8 cellular contexts compared by ENCODE assay signal in the genomic region with DNA sequence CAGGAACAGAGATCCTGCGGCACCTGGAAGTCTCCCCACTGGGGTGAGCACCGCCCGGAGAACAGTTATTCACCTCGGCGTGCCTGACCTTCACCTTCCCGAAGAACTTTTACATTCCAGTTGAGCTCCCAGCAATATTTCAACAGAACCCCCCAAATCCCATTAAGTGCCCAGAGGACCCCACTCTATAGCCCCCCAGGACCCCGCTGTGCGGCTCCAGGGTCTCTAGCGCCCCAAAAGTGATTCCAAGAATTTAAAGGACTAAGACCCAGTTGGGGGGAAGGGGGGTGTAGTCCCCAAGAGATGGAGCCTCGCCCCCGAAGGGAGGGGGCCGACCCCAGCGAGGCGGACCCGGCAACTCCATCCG. TPM values are rescaled to one million over a fixed set of nuclear protein-coding genes. Genes with fewer than 3 reads are reported as not detected.
DNase-seq lines count a peak whose midpoint lies in the region; ATAC-seq, FAIRE-seq and TF ChIP-seq lines count a peak whose summit lies in the region.

No MANE protein-coding gene starts in this region.

- DNase-seq in HFFc6, result no peak
- DNase-seq in activated CD4-positive, alpha-beta memory T cell treated with anti-CD3 and anti-CD28 coated beads for 36 hours, result no peak
- peak in 1 of 3 donors; percentile 53 for DNase-seq in right cardiac atrium
- DNase-seq in spleen, result peak; percentile 77
- no peak for DNase-seq in NCI-H2227 treated with DMSO at 0.1 percent for 48 hours (lab: John Stamatoyannopoulos, UW)
- DNase-seq in NCI-H524 treated with DMSO at 0.1 percent for 48 hours (lab: John Stamatoyannopoulos, UW), result no peak
- no peak for DNase-seq in GM12891 (ENCODE audit: insufficient read length, low spot score)

- peak overlapping the region; percentile 99 for H3K4me3 Mint-ChIP-seq in HFFc6
- peak overlapping the region; percentile 98 for H3K4me3 Mint-ChIP-seq in activated CD4-positive, alpha-beta memory T cell treated with anti-CD3 and anti-CD28 coated beads for 36 hours

- H3K27me3 Mint-ChIP-seq in HFFc6 (ENCODE audit: insufficient read depth), result no peaks in the 10 kb centered on the region; the same call in 1 of the 2 replicates
- H3K27me3 Mint-ChIP-seq in activated CD4-positive, alpha-beta memory T cell treated with anti-CD3 and anti-CD28 coated beads for 36 hours, result no peaks in the 10 kb centered on the region

- CTCF ChIA-PET in activated CD4-positive, alpha-beta memory T cell treated with anti-CD3 and anti-CD28 coated beads for 36 hours (lab: Charles Lee), result interaction anchor here (1.0 to 7.0 kb wide), 17 partner anchors 21 to 220 kb away, joined by 3 to 106 read pairs (median 6); a partner anchor contains a TSS

- TF ChIP-seq CTCF in HFFc6 (IDR thresholded peaks at IDR 0.05) (peak; percentile 46), spleen (IDR thresholded peaks at IDR 0.05 in 8 of 11, conservative IDR thresholded peaks at IDR 0.05 in 3 of 11) (peak in 4 of 11 experiments; percentile 0 to 47 (median 24))

- peaks cover 7% of the 10 kb centered on the region; the same call in 1 of the 2 replicates for H3K36me3 Mint-ChIP-seq in HFFc6 (ENCODE audit: low read depth)
- peaks cover 18% of the 10 kb centered on the region for H3K36me3 Mint-ChIP-seq in activated CD4-positive, alpha-beta memory T cell treated with anti-CD3 and anti-CD28 coated beads for 36 hours

- ATAC-seq in right cardiac atrium, result no peak
- no peak for ATAC-seq in GM21737 (IDR thresholded peaks at IDR 0.05; ENCODE audit: unreplicated experiment)

- WGBS in right cardiac atrium, result under 1% methylated on average over 16 of the region's 16 CpGs
- 0 to 1% (median 0%) methylated on average over 9 to 16 of the region's 16 CpGs for WGBS in spleen, 5 donors

- peaks cover 0 to 39% (median 20%) of the 10 kb centered on the region in 6 donors for H3K36me3 ChIP-seq in spleen

- H3K27ac Mint-ChIP-seq in HFFc6, result peak overlapping the region; percentile 85
- peak overlapping the region; percentile 98 for H3K27ac Mint-ChIP-seq in activated CD4-positive, alpha-beta memory T cell treated with anti-CD3 and anti-CD28 coated beads for 36 hours

- H3K9me3 ChIP-seq in right cardiac atrium (ENCODE audit: control insufficient read depth, low read length), result no peaks in the 10 kb centered on the region
- no peaks in the 10 kb centered on the region for H3K9me3 ChIP-seq in spleen

- intact Hi-C loops in activated CD4-positive, alpha-beta memory T cell treated with anti-CD3 and anti-CD28 coated beads for 36 hours (cut with micrococcal nuclease), result loop anchor here (1.0 to 10.0 kb wide), 9 partner anchors 30 to 362 kb away; a partner anchor contains a TSS
- intact Hi-C loops in right cardiac atrium (cut with DNase I) (loop anchor here in 1 of 4 donors (10.0 kb wide), 1 partner anchor 128 kb away; no protein-coding TSS in a partner anchor), spleen (cut with DNase I; ENCODE audit: low total_unique reads) (loop anchor here (5.0 kb wide), 1 partner anchor 125 kb away; no protein-coding TSS in a partner anchor)

- H3K27ac ChIP-seq in right cardiac atrium (ENCODE audit: low read length), result peak overlapping the region; percentile 96
- peak overlapping the region; percentile 91 to 99 (median 98) for H3K27ac ChIP-seq in spleen

- peak overlapping the region; percentile 61 for H3K4me3 ChIP-seq in right cardiac atrium (ENCODE audit: low read length)
- peak overlapping the region; percentile 64 to 90 (median 84) for H3K4me3 ChIP-seq in spleen

- TF ChIP-seq POLR2A in spleen (IDR thresholded peaks at IDR 0.05) (no peak), GM12891 (IDR thresholded peaks at IDR 0.05; ENCODE audit: low read depth, low read length) (no peak)

- H3K9me3 Mint-ChIP-seq in HFFc6, result no peaks in the 10 kb centered on the region
- no peaks in the 10 kb centered on the region for H3K9me3 Mint-ChIP-seq in activated CD4-positive, alpha-beta memory T cell treated with anti-CD3 and anti-CD28 coated beads for 36 hours

- POLR2A ChIA-PET in activated CD4-positive, alpha-beta memory T cell treated with anti-CD3 and anti-CD28 coated beads for 36 hours (lab: Charles Lee), result interaction anchor here (1.0 to 3.6 kb wide), 8 partner anchors 35 to 126 kb away, joined by 3 to 27 read pairs (median 7); a partner anchor contains a TSS

- peaks cover 9% of the 10 kb centered on the region for H3K4me1 ChIP-seq in right cardiac atrium (ENCODE audit: control insufficient read depth, insufficient read depth, low read length)
- H3K4me1 ChIP-seq in spleen, result peaks cover 20 to 75% (median 62%) of the 10 kb centered on the region in 6 donors

- no peak for FAIRE-seq in GM12891 (lab: Jason Lieb, UNC)

- H3K27me3 ChIP-seq in right cardiac atrium (ENCODE audit: control insufficient read depth, insufficient read depth) (no peaks in the 10 kb centered on the region), spleen (replicated peaks in 1 of 7) (peaks cover 0 to 15% (median 0%) of the 10 kb centered on the region in 7 donors)

- peaks cover 36% of the 10 kb centered on the region for H3K4me1 Mint-ChIP-seq in HFFc6 (ENCODE audit: low read depth)
- H3K4me1 Mint-ChIP-seq in activated CD4-positive, alpha-beta memory T cell treated with anti-CD3 and anti-CD28 coated beads for 36 hours (ENCODE audit: low read depth), result peaks cover 34% of the 10 kb centered on the region

TF ChIP-seq in GM12891, 5 proteins besides CTCF, POLR2A, EP300 and RAD21:
- TF ChIP-seq POU2F2 (IDR thresholded peaks at IDR 0.05; ENCODE audit: low read depth, low read length) (no peak), POLR2AphosphoS5 (IDR thresholded peaks at IDR 0.05; ENCODE audit: low read depth, low read length) (no peak), PAX5 (IDR thresholded peaks at IDR 0.05; ENCODE audit: insufficient read depth, low read length, severe bottlenecking) (no peak), SPI1 (IDR thresholded peaks at IDR 0.05; ENCODE audit: low read depth, low read length) (no peak), TAF1 (IDR thresholded peaks at IDR 0.05; ENCODE audit: low read depth, low read length) (no peak)

RNA-seq across cellular contexts. Expression of a gene that starts 0.5 kb away (rescaled TPM):
- 10 to 100 TPM; 52.2 to 60.5 (median 56.4) TPM for total RNA-seq in HFFc6 (2021; fragmentation: NEBNext Ultra II Directional; extraction: Animal tissue kit (Norgen Biotek cat#: 25700))
- total RNA-seq in activated CD4-positive, alpha-beta memory T cell treated with anti-CD3 and anti-CD28 coated beads for 36 hours, result 10 to 100 TPM; 72.1 to 75.4 TPM
- total RNA-seq in right cardiac atrium (10 to 100 TPM; 28.2 to 38.4 (median 33.0) TPM), spleen (10 to 100 TPM; 35.4 to 75.0 (median 56.0) TPM)
- polyA plus RNA-seq in right cardiac atrium (36.8 TPM), spleen (100 to 1,000 TPM in 1 of 3 donors, 10 to 100 TPM in 2; 66.9 to 102 (median 91.8) TPM)
- polyA plus RNA-seq in GM12891 (2012; ENCODE audit: low read depth, missing spikeins), result 44.9 TPM

RNA-seq across cellular contexts. Expression of a gene that starts 2.6 kb away (rescaled TPM):
- total RNA-seq in HFFc6 (2021; fragmentation: NEBNext Ultra II Directional; extraction: Animal tissue kit (Norgen Biotek cat#: 25700)), result 10 to 100 TPM; 46.1 to 53.3 (median 48.8) TPM
- 10 to 100 TPM; 55.9 to 56.2 TPM for total RNA-seq in activated CD4-positive, alpha-beta memory T cell treated with anti-CD3 and anti-CD28 coated beads for 36 hours
- total RNA-seq in right cardiac atrium (10 to 100 TPM; 68.8 to 89.5 (median 78.8) TPM), spleen (10 to 100 TPM; 25.4 to 50.3 (median 32.1) TPM)
- polyA plus RNA-seq in right cardiac atrium (92.6 TPM), spleen (10 to 100 TPM; 17.2 to 58.2 (median 36.1) TPM)
- polyA plus RNA-seq in GM12891 (2012; ENCODE audit: low read depth, missing spikeins), result 44.5 TPM

RNA-seq across cellular contexts. Expression of a gene that starts 16.4 kb away (rescaled TPM):
- total RNA-seq in HFFc6 (2021; fragmentation: NEBNext Ultra II Directional; extraction: Animal tissue kit (Norgen Biotek cat#: 25700)), result 1 to 10 TPM in 4 of 6 experiments, under 1 TPM in 2; 0.82 to 1.5 (median 1.2) TPM
- 1 to 10 TPM; 1.2 to 2.4 TPM for total RNA-seq in activated CD4-positive, alpha-beta memory T cell treated with anti-CD3 and anti-CD28 coated beads for 36 hours
- total RNA-seq in right cardiac atrium (100 to 1,000 TPM; 136 to 537 (median 382) TPM), spleen (10 to 100 TPM in 4 of 7 donors, 1 to 10 TPM in 3; 5.8 to 68.1 (median 19.7) TPM)
- polyA plus RNA-seq in right cardiac atrium (273 TPM), spleen (100 to 1,000 TPM in 1 of 3 donors, 10 to 100 TPM in 2; 31.0 to 182 (median 34.1) TPM)
- 0.62 TPM for polyA plus RNA-seq in GM12891 (2012; ENCODE audit: low read depth, missing spikeins)

RNA-seq across cellular contexts. Expression of a gene that starts 30.3 kb away (rescaled TPM):
- total RNA-seq in HFFc6 (2021; fragmentation: NEBNext Ultra II Directional; extraction: Animal tissue kit (Norgen Biotek cat#: 25700)), result not detected
- 10 to 100 TPM; 17.1 to 18.2 TPM for total RNA-seq in activated CD4-positive, alpha-beta memory T cell treated with anti-CD3 and anti-CD28 coated beads for 36 hours
- total RNA-seq in right cardiac atrium (under 1 TPM in 2 of 4 donors, not detected in 2; 0.09 to 0.25 TPM), spleen (10 to 100 TPM in 5 of 7 donors, 1 to 10 TPM in 2; 7.5 to 17.1 (median 11.8) TPM)
- polyA plus RNA-seq in right cardiac atrium (0.54 TPM), spleen (10 to 100 TPM in 1 of 3 donors, 1 to 10 TPM in 2; 7.6 to 10.0 (median 9.3) TPM)
- 6.5 TPM for polyA plus RNA-seq in GM12891 (2012; ENCODE audit: low read depth, missing spikeins)

RNA-seq across cellular contexts. Expression of a gene that starts 35.6 kb away (rescaled TPM):
- total RNA-seq in HFFc6 (2021; fragmentation: NEBNext Ultra II Directional; extraction: Animal tissue kit (Norgen Biotek cat#: 25700)), result not detected
- 10 to 100 TPM; 77.9 to 84.5 TPM for total RNA-seq in activated CD4-positive, alpha-beta memory T cell treated with anti-CD3 and anti-CD28 coated beads for 36 hours
- total RNA-seq in right cardiac atrium (1 to 10 TPM; 2.0 to 3.7 (median 3.4) TPM), spleen (100 to 1,000 TPM in 1 of 7 donors, 10 to 100 TPM in 6; 73.4 to 151 (median 90.1) TPM)
- polyA plus RNA-seq in right cardiac atrium (0.84 TPM), spleen (10 to 100 TPM; 34.8 to 48.8 (median 40.9) TPM)
- polyA plus RNA-seq in GM12891 (2012; ENCODE audit: low read depth, missing spikeins), result 41.2 TPM
